16 cellular contexts compared by ENCODE assay signal in genomic region chr4:102546635-102547034, GRCh38. TPM values are rescaled to one million over a fixed set of nuclear protein-coding genes. Genes with fewer than 3 reads are reported as not detected.
DNase-seq lines count a peak whose midpoint lies in the region; ATAC-seq and TF ChIP-seq lines count a peak whose summit lies in the region.
"Had no signal": no experiment of that assay in that cellular context is flagged by ENCODE, and none has a peak within 500 bp of the region (broad histone marks: within the 10 kb centered on the region; RNA-seq: fewer than 3 reads in every experiment).

No MANE protein-coding gene starts in this region.

- H3K4me3 Mint-ChIP-seq in activated T-helper 17 cell treated with anti-CD3 and anti-CD28 coated beads, Interleukin-2, amount 50 U/mL, for 72 hours, result no peak overlapping the region
- H3K4me3 Mint-ChIP-seq: H9; T-helper 2 cell treated with Interferon-gamma antibody and Interleukin-4, amounts not matched to agents 5 μg/mL and 100 μg/mL, for 36 hours had no signal

- no peak overlapping the region for H3K4me3 ChIP-seq in cardiac muscle cell
- H3K4me3 ChIP-seq in right cardiac atrium (ENCODE audit: low read length), result no peak overlapping the region
- H3K4me3 ChIP-seq: left ventricle myocardium inferior, testis had no signal

- H3K27me3 Mint-ChIP-seq in activated T-helper 17 cell treated with anti-CD3 and anti-CD28 coated beads, Interleukin-2, amount 50 U/mL, for 72 hours, result no peaks in the 10 kb centered on the region

- H3K9me3 ChIP-seq in cardiac muscle cell (ENCODE audit: low read depth), result no peaks in the 10 kb centered on the region
- H3K9me3 ChIP-seq in right cardiac atrium (ENCODE audit: control insufficient read depth, low read length), result no peaks in the 10 kb centered on the region
- H3K9me3 ChIP-seq: left ventricle myocardium inferior, testis had no signal

- H3K4me1 ChIP-seq in cardiac muscle cell (ENCODE audit: low read depth) (peaks cover 23% of the 10 kb centered on the region), right cardiac atrium (ENCODE audit: control insufficient read depth, insufficient read depth, low read length) (no peaks in the 10 kb centered on the region)
- H3K4me1 ChIP-seq: parathyroid adenoma, testis had no signal

- intact Hi-C loops in right cardiac atrium (cut with DNase I), result no loop called here

- TF ChIP-seq CTCF in cardiac muscle cell (IDR thresholded peaks at IDR 0.05; ENCODE audit: low read depth, low read length), result no peak

- ATAC-seq in right cardiac atrium (no peak), HG02973 (IDR thresholded peaks at IDR 0.05; ENCODE audit: unreplicated experiment) (peak; percentile 43)
- ATAC-seq in activated T-helper 17 cell treated with anti-CD3 and anti-CD28 coated beads, Interleukin-2, amount 50 U/mL, for 72 hours (replicated peaks), result peak; percentile 46

- no peak overlapping the region for H3K27ac Mint-ChIP-seq in activated T-helper 17 cell treated with anti-CD3 and anti-CD28 coated beads, Interleukin-2, amount 50 U/mL, for 72 hours
- H3K27ac Mint-ChIP-seq: H9; T-helper 2 cell treated with Interferon-gamma antibody and Interleukin-4, amounts not matched to agents 5 μg/mL and 100 μg/mL, for 36 hours had no signal

- H3K4me1 Mint-ChIP-seq in activated T-helper 17 cell treated with anti-CD3 and anti-CD28 coated beads, Interleukin-2, amount 50 U/mL, for 72 hours, result peaks cover 48% of the 10 kb centered on the region
- H3K4me1 Mint-ChIP-seq: H9 had no signal

- H3K36me3 ChIP-seq in cardiac muscle cell, result no peaks in the 10 kb centered on the region
- H3K36me3 ChIP-seq: left ventricle myocardium inferior had no signal

- H3K36me3 Mint-ChIP-seq in activated T-helper 17 cell treated with anti-CD3 and anti-CD28 coated beads, Interleukin-2, amount 50 U/mL, for 72 hours (ENCODE audit: low read depth), result peaks cover 74% of the 10 kb centered on the region

- peak overlapping the region; percentile 28 for H3K27ac ChIP-seq in cardiac muscle cell
- no peak overlapping the region for H3K27ac ChIP-seq in right cardiac atrium (ENCODE audit: low read length)
- H3K27ac ChIP-seq: left ventricle myocardium inferior, parathyroid adenoma, testis had no signal

- no peaks in the 10 kb centered on the region for H3K9me3 Mint-ChIP-seq in activated T-helper 17 cell treated with anti-CD3 and anti-CD28 coated beads, Interleukin-2, amount 50 U/mL, for 72 hours
- H3K9me3 Mint-ChIP-seq: H9; T-helper 2 cell treated with Interferon-gamma antibody and Interleukin-4, amounts not matched to agents 5 μg/mL and 100 μg/mL, for 36 hours had no signal

- no peaks in the 10 kb centered on the region for H3K27me3 ChIP-seq in cardiac muscle cell
- H3K27me3 ChIP-seq in right cardiac atrium (ENCODE audit: control insufficient read depth, insufficient read depth), result no peaks in the 10 kb centered on the region
- H3K27me3 ChIP-seq: testis had no signal

- DNase-seq in cardiac muscle cell (ENCODE audit: low read depth in 1 of 2, low spot score in 1 of 2) (no peak), right cardiac atrium (no peak), DMS153 treated with DMSO at 0.1 percent for 48 hours (lab: John Stamatoyannopoulos, UW; ENCODE audit: unreplicated experiment) (no peak), NCI-H526 treated with DMSO at 0.1 percent for 48 hours (lab: John Stamatoyannopoulos, UW) (no peak), DMS53 (lab: John Stamatoyannopoulos, UW) (no peak), iPS-NIHi11 (ENCODE audit: low spot score) (no peak)
- DNase-seq: DND-41; H9; left ventricle myocardium inferior; NCI-H1436 treated with DMSO at 0.1 percent for 48 hours; stimulated activated CD4-positive, alpha-beta T cell treated with anti-CD3 and anti-CD28 coated beads, Interleukin-4, amount 100 ng/mL, for 4 hours; testis had no signal

RNA-seq across cellular contexts. Expression of gene NFKB1, which starts 45.5 kb away (rescaled TPM):
- 17.1 and 26.6 TPM in 2 replicates for total RNA-seq in cardiac muscle cell
- 15.5 and 21.8 TPM in 2 replicates for polyA plus RNA-seq in cardiac muscle cell
- total RNA-seq in right cardiac atrium, result 10 to 100 TPM; 20.7 to 24.0 (median 22.7) TPM
- 8.8 TPM for polyA plus RNA-seq in right cardiac atrium
- 100 to 1,000 TPM; 103 to 110 TPM for total RNA-seq in activated T-helper 17 cell treated with anti-CD3 and anti-CD28 coated beads, Interleukin-2, amount 50 U/mL, for 72 hours

Comparison
In these comparisons a context has a peak if more than half of its experiments do, and no peak if none do; other contexts are left out.
1. ATAC-seq: peak in HG02973 (single experiment) and activated T-helper 17 cell treated with anti-CD3 and anti-CD28 coated beads, Interleukin-2, amount 50 U/mL, for 72 hours (single experiment); none in right cardiac atrium (0 of 2).